In the genomic region with DNA sequence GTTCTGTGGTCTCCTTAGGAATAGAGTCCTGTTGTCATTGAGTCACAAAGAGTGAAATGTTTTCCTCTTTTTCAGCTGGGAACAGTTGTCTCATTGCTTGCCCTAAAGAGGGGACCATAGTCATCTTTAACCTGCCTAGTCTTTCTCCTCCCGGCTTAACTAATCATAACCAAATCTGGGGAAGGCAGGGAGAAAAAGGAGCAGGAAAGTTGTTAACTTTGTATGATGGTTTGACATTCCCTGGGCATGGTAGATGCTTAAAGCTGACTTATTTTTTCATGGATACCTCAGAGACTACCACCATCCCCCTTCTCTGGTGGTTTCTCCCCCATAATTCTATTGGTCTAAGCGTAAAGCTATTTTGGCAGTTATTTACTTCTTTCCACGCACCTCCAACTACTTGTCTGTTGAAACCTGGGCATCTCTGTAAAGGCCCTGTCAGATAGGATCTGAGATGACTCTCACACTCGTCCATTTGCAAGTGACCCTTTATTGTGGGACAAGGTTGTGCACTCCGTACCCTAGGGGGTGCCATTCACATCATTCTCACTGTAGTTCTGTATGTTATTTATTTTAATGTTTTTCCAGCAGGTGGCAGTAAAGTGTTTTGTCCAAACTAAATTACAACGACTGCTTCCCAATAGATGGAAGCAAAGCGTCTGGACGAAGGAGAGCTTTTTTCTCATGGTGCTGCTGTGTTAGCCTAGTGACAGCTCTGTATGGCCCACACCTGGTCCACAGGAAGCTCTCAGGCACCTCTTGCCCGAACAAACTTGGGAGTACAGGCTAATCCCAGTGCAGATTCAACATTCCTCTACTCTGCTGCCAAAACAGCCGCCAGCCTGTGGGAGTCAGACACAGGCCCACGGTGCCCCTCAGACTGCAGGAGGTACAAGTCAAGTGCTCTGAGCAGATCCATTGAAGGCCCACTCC, we compare ENCODE assay signal across 8 cellular contexts. TPM values are rescaled to one million over a fixed set of nuclear protein-coding genes. Genes with fewer than 3 reads are reported as not detected.
A peak's percentile ranks its signal among the peaks of the same experiment; 100 is the strongest.
DNase-seq lines count a peak whose midpoint lies in the region; ATAC-seq and TF ChIP-seq lines count a peak whose summit lies in the region.

No MANE protein-coding gene starts in this region.

- peaks cover 2% of the 10 kb centered on the region; the same call in 1 of the 2 replicates for H3K27me3 Mint-ChIP-seq in H9 (ENCODE audit: low read depth)
- no peaks in the 10 kb centered on the region for H3K27me3 Mint-ChIP-seq in activated naive CD8-positive, alpha-beta T cell

- H3K9me3 ChIP-seq in H9 (ENCODE audit: control insufficient read depth, low read depth, low read length): no peaks in the 10 kb centered on the region
- no peaks in the 10 kb centered on the region for H3K9me3 ChIP-seq in SK-N-SH

- H3K9me3 Mint-ChIP-seq in H9: no peaks in the 10 kb centered on the region; a peak in 1 of 5 replicates
- H3K9me3 Mint-ChIP-seq in activated naive CD8-positive, alpha-beta T cell (ENCODE audit: low read depth): no peaks in the 10 kb centered on the region

- POLR2A ChIA-PET in SK-N-SH (lab: Yijun Ruan, JAX): no interaction called here

- H2AFZ ChIP-seq in H9 (ENCODE audit: low read length): no peak overlapping the region
- peak overlapping the region; percentile 46; the same call in 1 of the 2 replicates for H2AFZ ChIP-seq in SK-N-SH (ENCODE audit: low read depth)

- H4K91ac ChIP-seq in H9 (ENCODE audit: insufficient read length, low read depth, low read length): no peak overlapping the region

- peak; percentile 78 for TF ChIP-seq RAD21 in SK-N-SH (IDR thresholded peaks at IDR 0.05; ENCODE audit: low read length)

- no peaks in the 10 kb centered on the region for H3K36me3 ChIP-seq in SK-N-SH (replicated peaks in 1 of 2; ENCODE audit: control insufficient read depth in 1 of 2, insufficient read depth in 2 of 2, low read length in 1 of 2)

- no peak overlapping the region for H2BK12ac ChIP-seq in H9 (ENCODE audit: insufficient read length, low read depth, low read length)

- no peaks in the 10 kb centered on the region for H3K9me2 ChIP-seq in SK-N-SH

- H2BK5ac ChIP-seq in H9 (ENCODE audit: insufficient read length, low read length): no peak overlapping the region

- H3K27ac ChIP-seq in H9 (ENCODE audit: insufficient read length, low read depth, low read length) (no peak overlapping the region), SK-N-SH (ENCODE audit: low read depth in 2 of 2, low read length in 1 of 2) (peak overlapping the region; percentile 2 to 50; a peak in 3 of 4 replicates)

- H3K4ac ChIP-seq in H9 (ENCODE audit: low read depth, low read length): no peak overlapping the region

- H3K56ac ChIP-seq in H9 (ENCODE audit: insufficient read length, low read depth, low read length): no peak overlapping the region

- H3K27ac Mint-ChIP-seq in H9: no peak overlapping the region
- peak overlapping the region; percentile 12 for H3K27ac Mint-ChIP-seq in activated naive CD8-positive, alpha-beta T cell

- H3K79me2 ChIP-seq in H9 (ENCODE audit: insufficient read depth, low read length): peaks cover 7% of the 10 kb centered on the region; the same call in 1 of the 2 replicates
- H3K79me2 ChIP-seq in SK-N-SH (ENCODE audit: insufficient read depth): peaks cover 20% of the 10 kb centered on the region

- no peak for ATAC-seq in HG03025 (IDR thresholded peaks at IDR 0.05; ENCODE audit: low FRiP score, unreplicated experiment)

- no peak overlapping the region for H2BK20ac ChIP-seq in H9 (ENCODE audit: low read depth, low read length, poor library complexity, severe bottlenecking)

- no peaks in the 10 kb centered on the region for H3K27me3 ChIP-seq in H9 (ENCODE audit: insufficient read depth, low read length)
- no peaks in the 10 kb centered on the region for H3K27me3 ChIP-seq in SK-N-SH (ENCODE audit: insufficient read depth)

- H3K18ac ChIP-seq in H9 (ENCODE audit: insufficient read length, low read depth, low read length): no peak overlapping the region

- H3K4me1 ChIP-seq in H9 (ENCODE audit: insufficient read depth, low read length): no peaks in the 10 kb centered on the region
- peaks cover 6 to 12% of the 10 kb centered on the region in 2 experiments; a peak in 3 of 4 replicates for H3K4me1 ChIP-seq in SK-N-SH (ENCODE audit: control insufficient read depth in 1 of 2, insufficient read depth in 2 of 2, low read depth in 1 of 2, low read length in 1 of 2)

- no peak overlapping the region for H2BK120ac ChIP-seq in H9 (ENCODE audit: low read depth, low read length, poor library complexity, severe bottlenecking)

- no peak overlapping the region for H4K5ac ChIP-seq in H9 (ENCODE audit: insufficient read length, low read depth, low read length)

- H3K9ac ChIP-seq in H9 (ENCODE audit: extremely low read depth, insufficient read length, low read length): no peak overlapping the region
- H3K9ac ChIP-seq in SK-N-SH: no peak overlapping the region

- H2BK15ac ChIP-seq in H9 (ENCODE audit: low read depth, low read length): no peak overlapping the region

- H4K20me1 ChIP-seq in H9 (ENCODE audit: control insufficient read depth, insufficient read depth, insufficient read length): no peaks in the 10 kb centered on the region
- H4K20me1 ChIP-seq in SK-N-SH (ENCODE audit: insufficient read depth): peaks cover 15% of the 10 kb centered on the region

- no CpG with 5 or more reads among the region's 11 CpGs for WGBS in H9 (ENCODE audit: extremely low coverage, insufficient read length, low lambda C conversion rate)
- 24% methylated on average over 9 of the region's 11 CpGs for WGBS in SK-N-SH (ENCODE audit: low lambda C conversion rate)

- H3K36me3 Mint-ChIP-seq in H9 (ENCODE audit: insufficient read depth in 1 of 3, low read depth in 3 of 3): peaks cover 0 to under 1% (median 0%) of the 10 kb centered on the region in 3 experiments; a peak in 1 of 7 replicates
- no peaks in the 10 kb centered on the region for H3K36me3 Mint-ChIP-seq in activated naive CD8-positive, alpha-beta T cell

- CTCF ChIA-PET in SK-N-SH (lab: Yijun Ruan, JAX): interaction anchor here (0.6 to 5.6 kb wide), 67 partner anchors 8 to 413 kb away, joined by 3 to 74 read pairs (median 4); a partner anchor contains a TSS

- H3K23ac ChIP-seq in H9 (ENCODE audit: insufficient read length, low read depth, low read length): no peak overlapping the region

- no peak for TF ChIP-seq EP300 in SK-N-SH (IDR thresholded peaks at IDR 0.05; ENCODE audit: borderline replicate concordance in 1 of 2, low read depth in 1 of 2, low read length in 1 of 2)

- H4K8ac ChIP-seq in H9 (replicated peaks; ENCODE audit: insufficient read length, low read depth, low read length): no peak overlapping the region

- H3K14ac ChIP-seq in H9 (ENCODE audit: insufficient read depth, low read length): no peak overlapping the region

- peak overlapping the region in 1 of 2 experiments; percentile 38; a peak in 1 of 4 replicates for H3K4me3 ChIP-seq in SK-N-SH (ENCODE audit: low read depth in 2 of 2, low read length in 1 of 2)

- peaks cover 22 to 23% of the 10 kb centered on the region in 2 experiments for H3K4me1 Mint-ChIP-seq in H9
- peaks cover 26% of the 10 kb centered on the region for H3K4me1 Mint-ChIP-seq in activated naive CD8-positive, alpha-beta T cell (ENCODE audit: low read depth)

- H3K4me2 ChIP-seq in H9 (ENCODE audit: insufficient read depth, insufficient read length, low read length): no peak overlapping the region
- no peak overlapping the region for H3K4me2 ChIP-seq in SK-N-SH

- peaks cover 10% of the 10 kb centered on the region for H3K23me2 ChIP-seq in H9 (ENCODE audit: insufficient read length, low read depth, low read length, poor library complexity, severe bottlenecking)

- H3K79me1 ChIP-seq in H9 (ENCODE audit: insufficient read depth, low read depth, low read length, poor library complexity, severe bottlenecking): no peaks in the 10 kb centered on the region

- DNase-seq in DMS79 (lab: John Stamatoyannopoulos, UW) (peak; percentile 25), H9 (peak; percentile 75), NCI-H1048 (lab: John Stamatoyannopoulos, UW) (peak; percentile 73), SK-N-SH (peak; percentile 75), glomerular visceral epithelial cell (ENCODE audit: extremely low spot score) (peak; percentile 85), pons (ENCODE audit: low spot score) (peak; percentile 98)

- H3K4me3 Mint-ChIP-seq in H9: no peak overlapping the region
- H3K4me3 Mint-ChIP-seq in activated naive CD8-positive, alpha-beta T cell: peak overlapping the region; percentile 49

- no peak overlapping the region for H3T11ph ChIP-seq in H9 (ENCODE audit: low read length)

- H2AK5ac ChIP-seq in H9 (ENCODE audit: insufficient read length, low read length): no peak overlapping the region

- TF ChIP-seq CTCF in H9 (conservative IDR thresholded peaks at IDR 0.05) (peak; percentile 92), SK-N-SH (IDR thresholded peaks at IDR 0.05) (peak; percentile 93)

- H3F3A ChIP-seq in SK-N-SH (replicated peaks; ENCODE audit: insufficient read depth): peaks cover 18% of the 10 kb centered on the region

TF ChIP-seq in SK-N-SH, 30 proteins besides CTCF, POLR2A, EP300 and RAD21 (continues in another document):
- TF ChIP-seq, protein P1, sequence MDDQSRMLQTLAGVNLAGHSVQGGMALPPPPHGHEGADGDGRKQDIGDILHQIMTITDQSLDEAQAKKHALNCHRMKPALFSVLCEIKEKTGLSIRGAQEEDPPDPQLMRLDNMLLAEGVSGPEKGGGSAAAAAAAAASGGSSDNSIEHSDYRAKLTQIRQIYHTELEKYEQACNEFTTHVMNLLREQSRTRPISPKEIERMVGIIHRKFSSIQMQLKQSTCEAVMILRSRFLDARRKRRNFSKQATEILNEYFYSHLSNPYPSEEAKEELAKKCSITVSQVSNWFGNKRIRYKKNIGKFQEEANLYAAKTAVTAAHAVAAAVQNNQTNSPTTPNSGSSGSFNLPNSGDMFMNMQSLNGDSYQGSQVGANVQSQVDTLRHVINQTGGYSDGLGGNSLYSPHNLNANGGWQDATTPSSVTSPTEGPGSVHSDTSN (IDR thresholded peaks at IDR 0.05): no peak; the same call in 1 of the 2 replicates
- TF ChIP-seq TAF1 (IDR thresholded peaks at IDR 0.05; ENCODE audit: borderline replicate concordance, low read depth, low read length) (no peak), NRF1 (IDR thresholded peaks at IDR 0.05; ENCODE audit: low read depth, low read length) (no peak), SIN3A (IDR thresholded peaks at IDR 0.05; ENCODE audit: borderline replicate concordance, low read depth, low read length) (no peak; the same call in 1 of the 2 replicates), POLR2AphosphoS5 (IDR thresholded peaks at IDR 0.05; ENCODE audit: low read depth, low read length) (no peak), ELF1 (IDR thresholded peaks at IDR 0.05) (no peak), JUND (IDR thresholded peaks at IDR 0.05) (no peak)

RNA-seq across cellular contexts. Expression of a gene that starts 3.0 kb away (rescaled TPM):
- 23.0 and 23.1 TPM in 2 replicates for total RNA-seq in H9 (2021)
- polyA plus RNA-seq in SK-N-SH (2012; rRNA removed): 13.0 and 18.2 TPM in 2 replicates
- 18.1 and 22.2 TPM in 2 replicates for polyA plus RNA-seq in SK-N-SH (2012; cell fraction: cytosol; rRNA removed)
- 19.0 and 30.7 TPM in 2 replicates for polyA plus RNA-seq in SK-N-SH (2012; cell fraction: nucleus; rRNA removed)

RNA-seq across cellular contexts. Expression of a gene that starts 48.0 kb away (rescaled TPM):
- 0.26 and 0.33 TPM in 2 replicates for total RNA-seq in H9 (2021)
- polyA plus RNA-seq in SK-N-SH (2012; rRNA removed): not detected in 2 replicates
- polyA plus RNA-seq in SK-N-SH (2012; cell fraction: cytosol; rRNA removed): not detected in 2 replicates
- not detected in 2 replicates for polyA plus RNA-seq in SK-N-SH (2012; cell fraction: nucleus; rRNA removed)

Comparison
In these comparisons a context has a peak if more than half of its experiments do, and no peak if none do; other contexts are left out.
1. DNase-seq: peak in every context shown above with its lines; median percentile 98 in pons; 85 in glomerular visceral epithelial cell; 75 in H9; 75 in SK-N-SH; 73 in NCI-H1048; 25 in DMS79.